Comparison of ENCODE assay signal across 12 cellular contexts in the genomic region with DNA sequence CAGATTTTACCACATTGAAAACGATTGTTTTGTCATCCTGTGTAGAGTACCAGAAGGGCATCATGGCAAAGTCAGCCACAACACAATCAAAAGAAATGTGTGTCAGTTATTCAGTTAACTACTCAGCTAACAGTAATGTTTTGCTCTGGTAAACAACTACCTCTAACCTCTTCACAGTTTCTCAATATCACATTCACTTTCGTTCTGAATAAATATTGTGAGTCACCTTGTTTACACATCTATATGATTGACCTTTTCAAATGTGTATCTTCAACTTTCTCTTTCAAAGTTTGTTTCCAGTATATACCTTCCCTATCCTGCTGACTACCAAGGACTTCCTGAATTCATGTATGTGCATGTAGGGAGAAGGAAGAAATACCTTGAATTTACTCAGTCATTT.
DNase-seq lines count a peak whose midpoint lies in the region; ATAC-seq and TF ChIP-seq lines count a peak whose summit lies in the region.
"Had no signal": no experiment of that assay in that cellular context is flagged by ENCODE, and none has a peak within 500 bp of the region (broad histone marks: within the 10 kb centered on the region; RNA-seq: fewer than 3 reads in every experiment).

No MANE protein-coding gene starts in this region.

- no peaks in the 10 kb centered on the region for H3K9me3 ChIP-seq in MM.1S (replicated peaks; ENCODE audit: insufficient read depth, low read length)
- no peaks in the 10 kb centered on the region for H3K9me3 ChIP-seq in WERI-Rb-1 (ENCODE audit: severe bottlenecking)

- no peak for TF ChIP-seq POLR2A in GM18505 (IDR thresholded peaks at IDR 0.05; ENCODE audit: borderline replicate concordance, extremely low read depth, insufficient read depth, insufficient read length)

- H3K4me3 ChIP-seq in MM.1S (ENCODE audit: low read length) (no peak overlapping the region), WERI-Rb-1 (ENCODE audit: low read depth, low read length) (no peak overlapping the region)

- H3F3A ChIP-seq in MM.1S (ENCODE audit: insufficient read depth, low read length): no peaks in the 10 kb centered on the region

- H3K9me2 ChIP-seq in MM.1S (replicated peaks; ENCODE audit: insufficient read depth, low read length): no peaks in the 10 kb centered on the region

- no peak overlapping the region for H2AFZ ChIP-seq in MM.1S (ENCODE audit: low read length)

- H3K79me2 ChIP-seq in MM.1S (ENCODE audit: low read length): no peaks in the 10 kb centered on the region

- H3K27ac ChIP-seq in MM.1S (ENCODE audit: low read length): no peak overlapping the region
- no peak overlapping the region for H3K27ac ChIP-seq in WERI-Rb-1

- peak; percentile 11 for DNase-seq in MM.1S
- no peak for DNase-seq in Right ventricle myocardium superior
- DNase-seq in central memory CD4-positive, alpha-beta T cell: no peak
- DNase-seq in HUDEP-2 (lab: John Stamatoyannopoulos, UW; ENCODE audit: unreplicated experiment in 76 of 76): no peak
- DNase-seq in WERI-Rb-1: no peak
- DNase-seq: foreskin fibroblast; H9; NCI-H1694; stimulated activated naive B cell treated with anti-CD40 and anti-IgM and Interleukin-4, amounts not matched to agents 10 μg/mL and 1 μg/mL and 100 μg/mL, for 72 hours had no signal

- intact Hi-C loops in Right ventricle myocardium superior (cut with DNase I): no loop called here

- H3K36me3 ChIP-seq in MM.1S (replicated peaks; ENCODE audit: insufficient read depth, low read length): no peaks in the 10 kb centered on the region
- H3K36me3 ChIP-seq in WERI-Rb-1: no peaks in the 10 kb centered on the region

- no peaks in the 10 kb centered on the region for H4K20me1 ChIP-seq in MM.1S (ENCODE audit: insufficient read depth, low read length)

- peak; percentile 98 for ATAC-seq in GM18505 (IDR thresholded peaks at IDR 0.05; ENCODE audit: unreplicated experiment)
- peak; percentile 94 for ATAC-seq in GM19452 (IDR thresholded peaks at IDR 0.05; ENCODE audit: unreplicated experiment)
- ATAC-seq in HG02938 (IDR thresholded peaks at IDR 0.05; ENCODE audit: unreplicated experiment): peak; percentile 95
- no peak for ATAC-seq in Right ventricle myocardium superior (ENCODE audit: poor library complexity)

- TF ChIP-seq CTCF in MM.1S (IDR thresholded peaks at IDR 0.05; ENCODE audit: low read length) (no peak), WERI-Rb-1 (IDR thresholded peaks at IDR 0.05; ENCODE audit: low read depth, low read length) (no peak)

- H3K27me3 ChIP-seq in MM.1S (replicated peaks; ENCODE audit: insufficient read depth, low read length): no peaks in the 10 kb centered on the region
- no peaks in the 10 kb centered on the region for H3K27me3 ChIP-seq in WERI-Rb-1 (ENCODE audit: insufficient read depth, low read depth, severe bottlenecking)

- H3K4me1 ChIP-seq in MM.1S (ENCODE audit: low read length): no peaks in the 10 kb centered on the region; the same call in 1 of the 2 replicates

- no peak overlapping the region for H3K9ac ChIP-seq in MM.1S (ENCODE audit: low read length)

- no peak overlapping the region for H3K4me2 ChIP-seq in MM.1S (ENCODE audit: low read depth, low read length)
